Comparison of ENCODE assay signal across 1 cellular context in genomic region chr7:84136809-84137208, GRCh38.
TF ChIP-seq lines count a peak whose summit lies in the region.

No MANE protein-coding gene starts in this region.

TF ChIP-seq in GM23338, 12 proteins besides CTCF, POLR2A, EP300 and RAD21:
- TF ChIP-seq REST (IDR thresholded peaks at IDR 0.05; ENCODE audit: unreplicated experiment) (no peak), EZH2phosphoT487 (IDR thresholded peaks at IDR 0.05; ENCODE audit: unreplicated experiment) (no peak), ZNF462 (CRISPR knock-in tag; IDR thresholded peaks at IDR 0.05) (no peak), POLR2AphosphoS5 (IDR thresholded peaks at IDR 0.05; ENCODE audit: low read depth) (no peak), ZNF331 (CRISPR knock-in tag; IDR thresholded peaks at IDR 0.05; ENCODE audit: low read depth) (no peak), NANOG (IDR thresholded peaks at IDR 0.05; ENCODE audit: borderline replicate concordance) (no peak), EZH2 (IDR thresholded peaks at IDR 0.05; ENCODE audit: low read depth, unreplicated experiment) (no peak), CREB1 (CRISPR knock-in tag; IDR thresholded peaks at IDR 0.05; ENCODE audit: low read depth) (no peak), STAT1 (IDR thresholded peaks at IDR 0.05; ENCODE audit: unreplicated experiment) (no peak)
